Comparison of ENCODE assay signal across 9 cellular contexts in the genomic region with DNA sequence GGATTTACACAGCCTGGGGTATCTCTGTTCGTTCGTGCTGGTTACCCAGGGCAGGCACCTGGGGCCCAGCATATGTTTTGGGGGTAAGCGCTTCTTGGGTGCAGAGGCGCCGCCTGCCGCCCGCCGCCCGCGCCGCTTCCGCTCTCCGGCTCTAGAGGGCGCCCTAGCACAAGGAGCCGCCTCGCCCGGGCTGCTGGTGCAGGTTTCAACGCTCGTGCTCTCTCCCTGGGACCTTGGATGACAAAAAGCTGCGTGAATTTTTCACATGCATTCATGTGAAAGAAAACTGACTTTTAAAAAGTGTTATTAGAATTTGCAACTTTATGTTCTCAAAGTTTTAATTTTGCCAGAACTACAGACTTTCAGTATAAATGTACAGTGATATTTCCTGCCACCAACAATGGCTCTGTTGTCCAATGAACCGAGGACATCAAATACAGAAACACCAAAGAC. TPM values are rescaled to one million over a fixed set of nuclear protein-coding genes. Genes with fewer than 3 reads are reported as not detected.
A peak's percentile ranks its signal among the peaks of the same experiment; 100 is the strongest.
DNase-seq lines count a peak whose midpoint lies in the region; ATAC-seq lines count a peak whose summit lies in the region.
"Had no signal": no experiment of that assay in that cellular context is flagged by ENCODE, and none has a peak within 500 bp of the region (broad histone marks: within the 10 kb centered on the region; RNA-seq: fewer than 3 reads in every experiment).

No MANE protein-coding gene starts in this region.

- H3K27me3 ChIP-seq in CD4-positive, CD25-positive, alpha-beta regulatory T cell (ENCODE audit: control insufficient read depth, insufficient read depth, low read length), result no peaks in the 10 kb centered on the region
- no peaks in the 10 kb centered on the region for H3K27me3 ChIP-seq in naive thymus-derived CD4-positive, alpha-beta T cell (ENCODE audit: control insufficient read depth in 2 of 2, insufficient read depth in 2 of 2, low read length in 2 of 2)

- no peaks in the 10 kb centered on the region for H3K9me3 Mint-ChIP-seq in CD4-positive, CD25-positive, alpha-beta regulatory T cell
- no peaks in the 10 kb centered on the region for H3K9me3 Mint-ChIP-seq in naive thymus-derived CD4-positive, alpha-beta T cell
- H3K9me3 Mint-ChIP-seq in stimulated activated memory B cell treated with anti-CD40 and anti-IgM and Interleukin-4, amounts not matched to agents 10 μg/mL and 1 μg/mL and 100 μg/mL, for 72 hours, result no peaks in the 10 kb centered on the region

- H3K27ac ChIP-seq in CD4-positive, CD25-positive, alpha-beta regulatory T cell (ENCODE audit: insufficient read depth, low read length, poor library complexity, severe bottlenecking), result no peak overlapping the region
- H3K27ac ChIP-seq in naive thymus-derived CD4-positive, alpha-beta T cell (ENCODE audit: low read depth, low read length), result no peak overlapping the region
- H3K27ac ChIP-seq: SK-N-MC had no signal

- no peaks in the 10 kb centered on the region for H3K36me3 ChIP-seq in CD4-positive, CD25-positive, alpha-beta regulatory T cell (ENCODE audit: control insufficient read depth, insufficient read depth, low read length)
- H3K36me3 ChIP-seq in naive thymus-derived CD4-positive, alpha-beta T cell (ENCODE audit: control insufficient read depth in 2 of 3, insufficient read depth in 3 of 3, low read length in 3 of 3), result no peaks in the 10 kb centered on the region

- H3K4me3 Mint-ChIP-seq in CD4-positive, CD25-positive, alpha-beta regulatory T cell, result no peak overlapping the region
- peak overlapping the region in 1 of 10 donors; percentile 35 for H3K4me3 Mint-ChIP-seq in naive thymus-derived CD4-positive, alpha-beta T cell
- no peak overlapping the region for H3K4me3 Mint-ChIP-seq in stimulated activated memory B cell treated with anti-CD40 and anti-IgM and Interleukin-4, amounts not matched to agents 10 μg/mL and 1 μg/mL and 100 μg/mL, for 72 hours

- POLR2A ChIA-PET in naive thymus-derived CD4-positive, alpha-beta T cell (lab: Charles Lee), result interaction anchor here (0.6 kb wide), 1 partner anchor 213 kb away, joined by 3 read pairs; no protein-coding TSS in a partner anchor

- no peaks in the 10 kb centered on the region for H3K9me3 ChIP-seq in CD4-positive, CD25-positive, alpha-beta regulatory T cell (ENCODE audit: control insufficient read depth in 2 of 2, low read length in 2 of 2)
- H3K9me3 ChIP-seq in naive thymus-derived CD4-positive, alpha-beta T cell (ENCODE audit: control insufficient read depth in 2 of 3, low read length in 3 of 3), result no peaks in the 10 kb centered on the region

- H3K4me1 ChIP-seq in CD4-positive, CD25-positive, alpha-beta regulatory T cell (ENCODE audit: control insufficient read depth, insufficient read depth, low read length, poor library complexity, severe bottlenecking), result no peaks in the 10 kb centered on the region
- peaks cover 0 to 4% of the 10 kb centered on the region in 2 donors for H3K4me1 ChIP-seq in naive thymus-derived CD4-positive, alpha-beta T cell (ENCODE audit: control insufficient read depth in 2 of 2, insufficient read depth in 2 of 2, low read length in 2 of 2)

- H3K36me3 Mint-ChIP-seq in CD4-positive, CD25-positive, alpha-beta regulatory T cell, result no peaks in the 10 kb centered on the region
- H3K36me3 Mint-ChIP-seq in naive thymus-derived CD4-positive, alpha-beta T cell, result no peaks in the 10 kb centered on the region
- no peaks in the 10 kb centered on the region for H3K36me3 Mint-ChIP-seq in stimulated activated memory B cell treated with anti-CD40 and anti-IgM and Interleukin-4, amounts not matched to agents 10 μg/mL and 1 μg/mL and 100 μg/mL, for 72 hours

- H3K27me3 Mint-ChIP-seq in CD4-positive, CD25-positive, alpha-beta regulatory T cell, result peaks cover 6% of the 10 kb centered on the region
- peaks cover 0 to 15% (median 0%) of the 10 kb centered on the region in 5 donors for H3K27me3 Mint-ChIP-seq in naive thymus-derived CD4-positive, alpha-beta T cell
- H3K27me3 Mint-ChIP-seq in stimulated activated memory B cell treated with anti-CD40 and anti-IgM and Interleukin-4, amounts not matched to agents 10 μg/mL and 1 μg/mL and 100 μg/mL, for 72 hours, result peaks cover 9% of the 10 kb centered on the region

- CTCF ChIA-PET in naive thymus-derived CD4-positive, alpha-beta T cell (lab: Charles Lee), result interaction anchor here (0.7 to 2.5 kb wide), 2 partner anchors 124 to 169 kb away, joined by 3 to 34 read pairs; no protein-coding TSS in a partner anchor

- peak; percentile 91 to 95 for ATAC-seq in CD4-positive, CD25-positive, alpha-beta regulatory T cell (ENCODE audit: low read depth in 2 of 2)
- ATAC-seq in GM19035 (IDR thresholded peaks at IDR 0.05; ENCODE audit: unreplicated experiment), result peak; percentile 86
- peak; percentile 83 for ATAC-seq in HG03139 (IDR thresholded peaks at IDR 0.05; ENCODE audit: unreplicated experiment)
- ATAC-seq in naive thymus-derived CD4-positive, alpha-beta T cell, result peak; percentile 95
- peak; percentile 86 for ATAC-seq in stimulated activated memory B cell treated with anti-CD40 and anti-IgM and Interleukin-4, amounts not matched to agents 10 μg/mL and 1 μg/mL and 100 μg/mL, for 72 hours

- H3K4me1 Mint-ChIP-seq in CD4-positive, CD25-positive, alpha-beta regulatory T cell, result peaks cover 0 to 7% (median 3%) of the 10 kb centered on the region in 4 donors
- H3K4me1 Mint-ChIP-seq in naive thymus-derived CD4-positive, alpha-beta T cell, result peaks cover 0 to 7% (median 6%) of the 10 kb centered on the region in 7 donors
- H3K4me1 Mint-ChIP-seq in stimulated activated memory B cell treated with anti-CD40 and anti-IgM and Interleukin-4, amounts not matched to agents 10 μg/mL and 1 μg/mL and 100 μg/mL, for 72 hours, result peaks cover 25% of the 10 kb centered on the region

- intact Hi-C loops in naive thymus-derived CD4-positive, alpha-beta T cell (cut with micrococcal nuclease), result loop anchor here (1.0 to 5.0 kb wide), 9 partner anchors 16 to 512 kb away; a partner anchor contains a TSS

- H3K27ac Mint-ChIP-seq in CD4-positive, CD25-positive, alpha-beta regulatory T cell, result peak overlapping the region in 1 of 3 donors; percentile 93
- H3K27ac Mint-ChIP-seq in naive thymus-derived CD4-positive, alpha-beta T cell, result peak overlapping the region in 4 of 9 donors; percentile 30 to 85 (median 74)
- H3K27ac Mint-ChIP-seq in stimulated activated memory B cell treated with anti-CD40 and anti-IgM and Interleukin-4, amounts not matched to agents 10 μg/mL and 1 μg/mL and 100 μg/mL, for 72 hours, result peak overlapping the region; percentile 70

- DNase-seq in CD4-positive, CD25-positive, alpha-beta regulatory T cell, result peak; percentile 65 to 81 (median 78)
- peak; percentile 56 for DNase-seq in NOMO-1 treated with DMSO at 0.1 percent for 48 hours (lab: John Stamatoyannopoulos, UW; ENCODE audit: unreplicated experiment)
- peak; percentile 79 for DNase-seq in activated CD8-positive, alpha-beta memory T cell treated with anti-CD3 and anti-CD28 coated beads, Interleukin-2, amount 50 U/mL, for 4 hours
- DNase-seq in epidermal melanocyte (ENCODE audit: insufficient read length, low spot score), result peak; percentile 22
- DNase-seq in naive thymus-derived CD4-positive, alpha-beta T cell, result peak; percentile 49 to 92 (median 78)

- H3K4me3 ChIP-seq in CD4-positive, CD25-positive, alpha-beta regulatory T cell (ENCODE audit: low read depth, low read length), result no peak overlapping the region
- H3K4me3 ChIP-seq in naive thymus-derived CD4-positive, alpha-beta T cell (ENCODE audit: low read length), result no peak overlapping the region
- H3K4me3 ChIP-seq: SK-N-MC had no signal

RNA-seq across cellular contexts. Expression of a gene that starts 32.5 kb away (rescaled TPM):
- not detected for total RNA-seq in CD4-positive, CD25-positive, alpha-beta regulatory T cell
- not detected for polyA plus RNA-seq in CD4-positive, CD25-positive, alpha-beta regulatory T cell
- total RNA-seq in naive thymus-derived CD4-positive, alpha-beta T cell, result not detected
- polyA plus RNA-seq in naive thymus-derived CD4-positive, alpha-beta T cell, result not detected

Comparison
In these comparisons a context has a peak if more than half of its experiments do, and no peak if none do; other contexts are left out.
1. DNase-seq: peak in every context shown above with its lines; median percentile 79 in activated CD8-positive, alpha-beta memory T cell treated with anti-CD3 and anti-CD28 coated beads, Interleukin-2, amount 50 U/mL, for 4 hours; 78 in CD4-positive, CD25-positive, alpha-beta regulatory T cell; 78 in naive thymus-derived CD4-positive, alpha-beta T cell; 56 in NOMO-1 treated with DMSO at 0.1 percent for 48 hours; 22 in epidermal melanocyte.